In the genomic region with DNA sequence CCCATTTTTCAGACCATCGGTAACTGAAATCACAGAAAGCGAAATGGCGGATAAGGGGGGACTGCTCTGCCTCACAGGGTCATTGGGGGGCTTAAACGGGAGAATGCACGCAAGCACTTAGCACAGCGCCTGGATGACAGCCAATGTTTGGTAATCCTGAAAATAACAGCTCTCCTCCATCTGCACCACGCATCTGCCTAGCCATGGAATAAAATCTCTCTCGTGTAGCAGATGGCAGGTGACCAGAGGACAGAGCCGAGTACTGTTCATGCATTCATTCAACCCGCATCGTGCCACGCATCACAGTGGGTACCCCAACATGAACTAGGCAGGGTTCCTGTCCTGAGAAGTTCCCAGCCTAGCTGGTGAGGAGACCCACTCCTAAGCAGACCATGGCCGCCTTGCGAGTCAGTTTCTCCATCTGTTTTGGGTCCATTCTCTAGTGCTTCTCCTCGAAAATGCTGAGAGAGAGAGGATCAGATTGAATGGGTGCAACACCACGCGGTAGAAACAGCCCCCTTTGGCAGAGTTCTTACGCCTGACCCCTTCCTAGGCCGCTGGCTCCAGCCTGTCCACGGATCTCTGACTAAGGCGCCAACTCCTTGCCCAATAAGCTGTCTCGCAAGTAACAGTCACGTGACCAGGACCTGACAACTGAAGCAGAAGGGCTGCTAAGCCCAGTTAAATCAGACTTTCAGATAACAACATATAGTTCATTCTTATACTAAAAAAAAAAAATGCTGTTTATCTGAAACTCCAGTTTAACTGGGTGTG, we compare ENCODE assay signal across 1 cellular context.
A peak's percentile ranks its signal among the peaks of the same experiment; 100 is the strongest.
TF ChIP-seq lines count a peak whose summit lies in the region.

No MANE protein-coding gene starts in this region.

TF ChIP-seq in K562, 482 proteins besides CTCF, POLR2A, EP300 and RAD21 (continues in another document):
- TF ChIP-seq PHF8 (IDR thresholded peaks at IDR 0.05; ENCODE audit: borderline replicate concordance, low read length) (no peak; the same call in 1 of the 2 replicates), RHOXF2B (CRISPR knock-in tag; conservative IDR thresholded peaks at IDR 0.05) (0 out of 2 replicates have a peak, but pooled peaks have one; percentile 29), HIVEP1 (CRISPR knock-in tag; IDR thresholded peaks at IDR 0.05) (no peak), KLF16 (IDR thresholded peaks at IDR 0.05) (no peak), SIN3A (IDR thresholded peaks at IDR 0.05; ENCODE audit: borderline replicate concordance in 2 of 2, control insufficient read depth in 1 of 2, low read depth in 2 of 2, low read length in 2 of 2) (no peak), CBFA2T2 (conservative IDR thresholded peaks at IDR 0.05) (peak; percentile 87), HLTF (IDR thresholded peaks at IDR 0.05) (no peak), TOE1 (IDR thresholded peaks at IDR 0.05; ENCODE audit: borderline replicate concordance) (peak; percentile 98), TOE1 (CRISPR knock-in tag; IDR thresholded peaks at IDR 0.05; ENCODE audit: borderline replicate concordance, low read depth) (no peak), SNIP1 (IDR thresholded peaks at IDR 0.05; ENCODE audit: low read depth) (no peak), GABPB1 (CRISPR knock-in tag; IDR thresholded peaks at IDR 0.05) (no peak), NR2C2 (CRISPR knock-in tag; IDR thresholded peaks at IDR 0.05) (no peak), NR2C2 (tag; IDR thresholded peaks at IDR 0.05) (peak; percentile 45), MYC (IDR thresholded peaks at IDR 0.05; ENCODE audit: low read depth, low read length) (no peak), MYC (CRISPR knock-in tag; IDR thresholded peaks at IDR 0.05; ENCODE audit: borderline replicate concordance, low read depth) (0 out of 2 replicates have a peak, but pooled peaks have one; percentile 50), HDAC2 (IDR thresholded peaks at IDR 0.05) (no peak), CEBPB (tag; IDR thresholded peaks at IDR 0.05) (peak; percentile 66), CXXC5 (CRISPR knock-in tag; IDR thresholded peaks at IDR 0.05) (peak; percentile 33; the same call in 1 of the 2 replicates), BDP1 (IDR thresholded peaks at IDR 0.05; ENCODE audit: insufficient read depth, insufficient read length) (no peak), TBL1XR1 (IDR thresholded peaks at IDR 0.05; ENCODE audit: low read length in 2 of 2) (no peak), RAD51 (IDR thresholded peaks at IDR 0.05; ENCODE audit: borderline replicate concordance, low read depth) (peak; percentile 98), L3MBTL2 (IDR thresholded peaks at IDR 0.05) (peak; percentile 75), CREBBP (IDR thresholded peaks at IDR 0.05; ENCODE audit: low read depth, low read length) (no peak), ZNF584 (CRISPR knock-in tag; IDR thresholded peaks at IDR 0.05; ENCODE audit: low read depth) (peak; percentile 53; the same call in 1 of the 2 replicates), NCOA1 (IDR thresholded peaks at IDR 0.05; ENCODE audit: low read depth) (no peak), TAF1 (IDR thresholded peaks at IDR 0.05; ENCODE audit: control insufficient read depth, extremely low read depth, insufficient read depth, low read length, severe bottlenecking) (no peak), CEBPG (CRISPR knock-in tag; IDR thresholded peaks at IDR 0.05) (no peak), CEBPG (tag; conservative IDR thresholded peaks at IDR 0.05 in 1 of 2, IDR thresholded peaks at IDR 0.05 in 1 of 2) (peak; percentile 11 to 57; a peak in 1 of 4 replicates), RB1 (IDR thresholded peaks at IDR 0.05; ENCODE audit: low read depth) (0 out of 2 replicates have a peak, but pooled peaks have one; percentile 19)
- TF ChIP-seq, protein P1, sequence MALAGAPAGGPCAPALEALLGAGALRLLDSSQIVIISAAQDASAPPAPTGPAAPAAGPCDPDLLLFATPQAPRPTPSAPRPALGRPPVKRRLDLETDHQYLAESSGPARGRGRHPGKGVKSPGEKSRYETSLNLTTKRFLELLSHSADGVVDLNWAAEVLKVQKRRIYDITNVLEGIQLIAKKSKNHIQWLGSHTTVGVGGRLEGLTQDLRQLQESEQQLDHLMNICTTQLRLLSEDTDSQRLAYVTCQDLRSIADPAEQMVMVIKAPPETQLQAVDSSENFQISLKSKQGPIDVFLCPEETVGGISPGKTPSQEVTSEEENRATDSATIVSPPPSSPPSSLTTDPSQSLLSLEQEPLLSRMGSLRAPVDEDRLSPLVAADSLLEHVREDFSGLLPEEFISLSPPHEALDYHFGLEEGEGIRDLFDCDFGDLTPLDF (CRISPR knock-in tag; IDR thresholded peaks at IDR 0.05): peak; percentile 43; the same call in 1 of the 2 replicates
- TF ChIP-seq, protein P2, sequence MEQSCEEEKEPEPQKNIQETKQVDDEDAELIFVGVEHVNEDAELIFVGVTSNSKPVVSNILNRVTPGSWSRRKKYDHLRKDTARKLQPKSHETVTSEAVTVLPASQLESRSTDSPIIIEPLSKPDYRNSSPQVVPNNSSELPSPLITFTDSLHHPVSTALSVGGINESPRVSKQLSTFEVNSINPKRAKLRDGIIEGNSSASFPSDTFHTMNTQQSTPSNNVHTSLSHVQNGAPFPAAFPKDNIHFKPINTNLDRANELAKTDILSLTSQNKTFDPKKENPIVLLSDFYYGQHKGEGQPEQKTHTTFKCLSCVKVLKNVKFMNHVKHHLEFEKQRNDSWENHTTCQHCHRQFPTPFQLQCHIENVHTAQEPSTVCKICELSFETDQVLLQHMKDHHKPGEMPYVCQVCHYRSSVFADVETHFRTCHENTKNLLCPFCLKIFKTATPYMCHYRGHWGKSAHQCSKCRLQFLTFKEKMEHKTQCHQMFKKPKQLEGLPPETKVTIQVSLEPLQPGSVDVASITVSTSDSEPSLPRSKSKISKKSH (CRISPR knock-in tag; IDR thresholded peaks at IDR 0.05): no peak
- TF ChIP-seq, protein P3, sequence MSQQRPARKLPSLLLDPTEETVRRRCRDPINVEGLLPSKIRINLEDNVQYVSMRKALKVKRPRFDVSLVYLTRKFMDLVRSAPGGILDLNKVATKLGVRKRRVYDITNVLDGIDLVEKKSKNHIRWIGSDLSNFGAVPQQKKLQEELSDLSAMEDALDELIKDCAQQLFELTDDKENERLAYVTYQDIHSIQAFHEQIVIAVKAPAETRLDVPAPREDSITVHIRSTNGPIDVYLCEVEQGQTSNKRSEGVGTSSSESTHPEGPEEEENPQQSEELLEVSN (IDR thresholded peaks at IDR 0.05; ENCODE audit: borderline replicate concordance in 1 of 2, extremely low read depth in 1 of 2, insufficient read depth in 1 of 2, insufficient read length in 1 of 2, low read depth in 1 of 2, low read length in 1 of 2, poor library complexity in 1 of 2, severe bottlenecking in 1 of 2): peak; percentile 22 to 68
- TF ChIP-seq, protein P4, sequence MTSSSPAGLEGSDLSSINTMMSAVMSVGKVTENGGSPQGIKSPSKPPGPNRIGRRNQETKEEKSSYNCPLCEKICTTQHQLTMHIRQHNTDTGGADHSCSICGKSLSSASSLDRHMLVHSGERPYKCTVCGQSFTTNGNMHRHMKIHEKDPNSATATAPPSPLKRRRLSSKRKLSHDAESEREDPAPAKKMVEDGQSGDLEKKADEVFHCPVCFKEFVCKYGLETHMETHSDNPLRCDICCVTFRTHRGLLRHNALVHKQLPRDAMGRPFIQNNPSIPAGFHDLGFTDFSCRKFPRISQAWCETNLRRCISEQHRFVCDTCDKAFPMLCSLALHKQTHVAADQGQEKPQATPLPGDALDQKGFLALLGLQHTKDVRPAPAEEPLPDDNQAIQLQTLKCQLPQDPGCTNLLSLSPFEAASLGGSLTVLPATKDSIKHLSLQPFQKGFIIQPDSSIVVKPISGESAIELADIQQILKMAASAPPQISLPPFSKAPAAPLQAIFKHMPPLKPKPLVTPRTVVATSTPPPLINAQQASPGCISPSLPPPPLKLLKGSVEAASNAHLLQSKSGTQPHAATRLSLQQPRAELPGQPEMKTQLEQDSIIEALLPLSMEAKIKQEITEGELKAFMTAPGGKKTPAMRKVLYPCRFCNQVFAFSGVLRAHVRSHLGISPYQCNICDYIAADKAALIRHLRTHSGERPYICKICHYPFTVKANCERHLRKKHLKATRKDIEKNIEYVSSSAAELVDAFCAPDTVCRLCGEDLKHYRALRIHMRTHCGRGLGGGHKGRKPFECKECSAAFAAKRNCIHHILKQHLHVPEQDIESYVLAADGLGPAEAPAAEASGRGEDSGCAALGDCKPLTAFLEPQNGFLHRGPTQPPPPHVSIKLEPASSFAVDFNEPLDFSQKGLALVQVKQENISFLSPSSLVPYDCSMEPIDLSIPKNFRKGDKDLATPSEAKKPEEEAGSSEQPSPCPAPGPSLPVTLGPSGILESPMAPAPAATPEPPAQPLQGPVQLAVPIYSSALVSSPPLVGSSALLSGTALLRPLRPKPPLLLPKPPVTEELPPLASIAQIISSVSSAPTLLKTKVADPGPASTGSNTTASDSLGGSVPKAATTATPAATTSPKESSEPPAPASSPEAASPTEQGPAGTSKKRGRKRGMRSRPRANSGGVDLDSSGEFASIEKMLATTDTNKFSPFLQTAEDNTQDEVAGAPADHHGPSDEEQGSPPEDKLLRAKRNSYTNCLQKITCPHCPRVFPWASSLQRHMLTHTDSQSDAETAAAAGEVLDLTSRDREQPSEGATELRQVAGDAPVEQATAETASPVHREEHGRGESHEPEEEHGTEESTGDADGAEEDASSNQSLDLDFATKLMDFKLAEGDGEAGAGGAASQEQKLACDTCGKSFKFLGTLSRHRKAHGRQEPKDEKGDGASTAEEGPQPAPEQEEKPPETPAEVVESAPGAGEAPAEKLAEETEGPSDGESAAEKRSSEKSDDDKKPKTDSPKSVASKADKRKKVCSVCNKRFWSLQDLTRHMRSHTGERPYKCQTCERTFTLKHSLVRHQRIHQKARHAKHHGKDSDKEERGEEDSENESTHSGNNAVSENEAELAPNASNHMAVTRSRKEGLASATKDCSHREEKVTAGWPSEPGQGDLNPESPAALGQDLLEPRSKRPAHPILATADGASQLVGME (CRISPR knock-in tag; IDR thresholded peaks at IDR 0.05): no peak
- TF ChIP-seq, protein P5, sequence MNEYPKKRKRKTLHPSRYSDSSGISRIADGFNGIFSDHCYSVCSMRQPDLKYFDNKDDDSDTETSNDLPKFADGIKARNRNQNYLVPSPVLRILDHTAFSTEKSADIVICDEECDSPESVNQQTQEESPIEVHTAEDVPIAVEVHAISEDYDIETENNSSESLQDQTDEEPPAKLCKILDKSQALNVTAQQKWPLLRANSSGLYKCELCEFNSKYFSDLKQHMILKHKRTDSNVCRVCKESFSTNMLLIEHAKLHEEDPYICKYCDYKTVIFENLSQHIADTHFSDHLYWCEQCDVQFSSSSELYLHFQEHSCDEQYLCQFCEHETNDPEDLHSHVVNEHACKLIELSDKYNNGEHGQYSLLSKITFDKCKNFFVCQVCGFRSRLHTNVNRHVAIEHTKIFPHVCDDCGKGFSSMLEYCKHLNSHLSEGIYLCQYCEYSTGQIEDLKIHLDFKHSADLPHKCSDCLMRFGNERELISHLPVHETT (CRISPR knock-in tag; conservative IDR thresholded peaks at IDR 0.05 in 1 of 2, IDR thresholded peaks at IDR 0.05 in 1 of 2): no peak
- TF ChIP-seq, protein P6, sequence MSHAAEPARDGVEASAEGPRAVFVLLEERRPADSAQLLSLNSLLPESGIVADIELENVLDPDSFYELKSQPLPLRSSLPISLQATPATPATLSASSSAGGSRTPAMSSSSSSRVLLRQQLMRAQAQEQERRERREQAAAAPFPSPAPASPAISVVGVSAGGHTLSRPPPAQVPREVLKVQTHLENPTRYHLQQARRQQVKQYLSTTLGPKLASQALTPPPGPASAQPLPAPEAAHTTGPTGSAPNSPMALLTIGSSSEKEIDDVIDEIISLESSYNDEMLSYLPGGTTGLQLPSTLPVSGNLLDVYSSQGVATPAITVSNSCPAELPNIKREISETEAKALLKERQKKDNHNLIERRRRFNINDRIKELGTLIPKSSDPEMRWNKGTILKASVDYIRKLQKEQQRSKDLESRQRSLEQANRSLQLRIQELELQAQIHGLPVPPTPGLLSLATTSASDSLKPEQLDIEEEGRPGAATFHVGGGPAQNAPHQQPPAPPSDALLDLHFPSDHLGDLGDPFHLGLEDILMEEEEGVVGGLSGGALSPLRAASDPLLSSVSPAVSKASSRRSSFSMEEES (CRISPR knock-in tag; IDR thresholded peaks at IDR 0.05): peak; percentile 99
- TF ChIP-seq, protein P7, sequence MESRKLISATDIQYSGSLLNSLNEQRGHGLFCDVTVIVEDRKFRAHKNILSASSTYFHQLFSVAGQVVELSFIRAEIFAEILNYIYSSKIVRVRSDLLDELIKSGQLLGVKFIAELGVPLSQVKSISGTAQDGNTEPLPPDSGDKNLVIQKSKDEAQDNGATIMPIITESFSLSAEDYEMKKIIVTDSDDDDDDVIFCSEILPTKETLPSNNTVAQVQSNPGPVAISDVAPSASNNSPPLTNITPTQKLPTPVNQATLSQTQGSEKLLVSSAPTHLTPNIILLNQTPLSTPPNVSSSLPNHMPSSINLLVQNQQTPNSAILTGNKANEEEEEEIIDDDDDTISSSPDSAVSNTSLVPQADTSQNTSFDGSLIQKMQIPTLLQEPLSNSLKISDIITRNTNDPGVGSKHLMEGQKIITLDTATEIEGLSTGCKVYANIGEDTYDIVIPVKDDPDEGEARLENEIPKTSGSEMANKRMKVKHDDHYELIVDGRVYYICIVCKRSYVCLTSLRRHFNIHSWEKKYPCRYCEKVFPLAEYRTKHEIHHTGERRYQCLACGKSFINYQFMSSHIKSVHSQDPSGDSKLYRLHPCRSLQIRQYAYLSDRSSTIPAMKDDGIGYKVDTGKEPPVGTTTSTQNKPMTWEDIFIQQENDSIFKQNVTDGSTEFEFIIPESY (CRISPR knock-in tag; IDR thresholded peaks at IDR 0.05): peak; percentile 80; the same call in 1 of the 2 replicates
